In the genomic region with DNA sequence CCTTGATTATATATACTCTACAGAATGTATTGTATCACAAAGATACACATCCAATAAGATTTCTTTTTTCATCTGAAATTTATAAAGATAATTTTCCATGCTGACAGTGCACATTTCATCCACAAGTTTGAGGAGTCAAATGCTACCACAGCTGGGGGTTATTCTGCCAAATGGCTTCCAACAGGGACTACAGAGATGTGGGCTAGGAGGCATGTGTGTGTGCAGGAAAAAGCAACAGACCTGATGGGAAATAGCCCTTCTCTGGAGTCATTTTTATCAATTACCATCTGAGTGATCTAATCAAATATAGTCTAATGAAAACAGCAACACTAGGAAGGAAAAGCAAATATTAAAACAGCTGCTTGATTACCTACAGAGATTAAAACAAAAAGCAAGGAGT, we compare ENCODE assay signal across 1 cellular context.
TF ChIP-seq lines count a peak whose summit lies in the region.

No MANE protein-coding gene starts in this region.

TF ChIP-seq in SK-N-SH treated with all-trans-retinoic acid at 6 μM for 48 hours, 23 proteins besides CTCF, POLR2A, EP300 and RAD21 (continued from another document):
- TF ChIP-seq, protein P1, sequence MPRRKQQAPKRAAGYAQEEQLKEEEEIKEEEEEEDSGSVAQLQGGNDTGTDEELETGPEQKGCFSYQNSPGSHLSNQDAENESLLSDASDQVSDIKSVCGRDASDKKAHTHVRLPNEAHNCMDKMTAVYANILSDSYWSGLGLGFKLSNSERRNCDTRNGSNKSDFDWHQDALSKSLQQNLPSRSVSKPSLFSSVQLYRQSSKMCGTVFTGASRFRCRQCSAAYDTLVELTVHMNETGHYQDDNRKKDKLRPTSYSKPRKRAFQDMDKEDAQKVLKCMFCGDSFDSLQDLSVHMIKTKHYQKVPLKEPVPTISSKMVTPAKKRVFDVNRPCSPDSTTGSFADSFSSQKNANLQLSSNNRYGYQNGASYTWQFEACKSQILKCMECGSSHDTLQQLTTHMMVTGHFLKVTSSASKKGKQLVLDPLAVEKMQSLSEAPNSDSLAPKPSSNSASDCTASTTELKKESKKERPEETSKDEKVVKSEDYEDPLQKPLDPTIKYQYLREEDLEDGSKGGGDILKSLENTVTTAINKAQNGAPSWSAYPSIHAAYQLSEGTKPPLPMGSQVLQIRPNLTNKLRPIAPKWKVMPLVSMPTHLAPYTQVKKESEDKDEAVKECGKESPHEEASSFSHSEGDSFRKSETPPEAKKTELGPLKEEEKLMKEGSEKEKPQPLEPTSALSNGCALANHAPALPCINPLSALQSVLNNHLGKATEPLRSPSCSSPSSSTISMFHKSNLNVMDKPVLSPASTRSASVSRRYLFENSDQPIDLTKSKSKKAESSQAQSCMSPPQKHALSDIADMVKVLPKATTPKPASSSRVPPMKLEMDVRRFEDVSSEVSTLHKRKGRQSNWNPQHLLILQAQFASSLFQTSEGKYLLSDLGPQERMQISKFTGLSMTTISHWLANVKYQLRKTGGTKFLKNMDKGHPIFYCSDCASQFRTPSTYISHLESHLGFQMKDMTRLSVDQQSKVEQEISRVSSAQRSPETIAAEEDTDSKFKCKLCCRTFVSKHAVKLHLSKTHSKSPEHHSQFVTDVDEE (CRISPR knock-in tag; IDR thresholded peaks at IDR 0.05) = 0 out of 2 replicates have a peak, but pooled peaks have one; percentile 27
- no peak for TF ChIP-seq ZC3H10 (CRISPR knock-in tag; IDR thresholded peaks at IDR 0.05)
TF ChIP-seq in SK-N-SH treated with all-trans-retinoic acid at 6 μM for 48 hours: peak in this region for 2.
